15 cellular contexts compared by ENCODE assay signal in the genomic region with DNA sequence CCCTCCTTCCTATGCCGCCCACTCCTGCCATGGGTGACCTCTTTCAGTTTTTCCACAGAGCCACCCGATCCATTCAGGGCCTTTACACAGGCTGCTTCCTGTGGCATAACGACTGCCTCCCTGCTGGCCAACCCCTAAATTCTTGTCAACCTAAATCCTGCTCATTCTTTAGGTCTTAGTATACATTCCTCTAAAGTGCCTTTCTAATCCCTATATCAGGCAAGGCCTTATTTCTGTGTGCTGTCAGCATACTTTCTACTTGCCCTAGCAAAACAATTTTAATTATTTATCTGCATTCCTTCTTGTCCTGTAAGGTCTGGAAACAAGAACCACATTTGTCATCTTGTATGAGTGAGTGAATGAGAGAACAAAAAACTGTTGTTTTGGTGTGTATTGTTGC.
DNase-seq lines count a peak whose midpoint lies in the region; ATAC-seq and TF ChIP-seq lines count a peak whose summit lies in the region.
"Had no signal": no experiment of that assay in that cellular context is flagged by ENCODE, and none has a peak within 500 bp of the region (broad histone marks: within the 10 kb centered on the region; RNA-seq: fewer than 3 reads in every experiment).

No MANE protein-coding gene starts in this region.

- no peak overlapping the region for H3K4me3 ChIP-seq in SJCRH30
- H3K4me3 ChIP-seq in retinal pigment epithelial cell (ENCODE audit: low read length): no peak overlapping the region

- 0 out of 2 replicates have a peak, but pooled peaks cover 4% of the 10 kb centered on the region for H3K9me3 ChIP-seq in SJCRH30 (replicated peaks)

- no peaks in the 10 kb centered on the region for H3K27me3 ChIP-seq in SJCRH30

- in situ Hi-C loops in ACHN (cut with HindIII; ENCODE audit: low pct_ligation_motif_present, low pct_unique_long_range_greater_than_20kb, low sequenced_read_pairs): no loop called here

- H3K36me3 ChIP-seq in SJCRH30: no peaks in the 10 kb centered on the region

- DNase-seq in ELF-1 (ENCODE audit: low read depth, low spot score): peak; percentile 25
- DNase-seq in SJCRH30: peak; percentile 35 to 40
- DNase-seq in iris pigment epithelial cell (ENCODE audit: low read depth): peak; percentile 59
- DNase-seq in retinal pigment epithelial cell (ENCODE audit: low read depth): peak; percentile 75
- no peak for DNase-seq in superior temporal gyrus (ENCODE audit: extremely low spot score)
- no peak for DNase-seq in ACHN
- DNase-seq in C1 segment of cervical spinal cord (lab: John Stamatoyannopoulos, UW): no peak
- DNase-seq: CD4-positive, alpha-beta memory T cell; DMS 273 treated with DMSO at 0.1 percent for 48 hours; NCI-H146; NCI-H2081 treated with DMSO at 0.1 percent for 48 hours; NCI-H2227 treated with DMSO at 0.1 percent for 48 hours; NCI-H526; PC-3 had no signal

- H3K27ac ChIP-seq in SJCRH30: peak overlapping the region; percentile 49

- TF ChIP-seq CTCF in retinal pigment epithelial cell (conservative IDR thresholded peaks at IDR 0.05; ENCODE audit: low read depth, low read length): peak; percentile 5

- peaks cover 9% of the 10 kb centered on the region for H3K4me1 ChIP-seq in SJCRH30

- no peak for ATAC-seq in HG03039 (IDR thresholded peaks at IDR 0.05; ENCODE audit: unreplicated experiment)
- ATAC-seq: PC-3 had no signal

Comparison
In these comparisons a context has a peak if more than half of its experiments do, and no peak if none do; other contexts are left out.
1. DNase-seq: peak in ELF-1 (single experiment), SJCRH30 (2 of 2), iris pigment epithelial cell (single experiment) and retinal pigment epithelial cell (single experiment); none in superior temporal gyrus (single experiment), ACHN (single experiment) and C1 segment of cervical spinal cord (0 of 14).